In the genomic region with DNA sequence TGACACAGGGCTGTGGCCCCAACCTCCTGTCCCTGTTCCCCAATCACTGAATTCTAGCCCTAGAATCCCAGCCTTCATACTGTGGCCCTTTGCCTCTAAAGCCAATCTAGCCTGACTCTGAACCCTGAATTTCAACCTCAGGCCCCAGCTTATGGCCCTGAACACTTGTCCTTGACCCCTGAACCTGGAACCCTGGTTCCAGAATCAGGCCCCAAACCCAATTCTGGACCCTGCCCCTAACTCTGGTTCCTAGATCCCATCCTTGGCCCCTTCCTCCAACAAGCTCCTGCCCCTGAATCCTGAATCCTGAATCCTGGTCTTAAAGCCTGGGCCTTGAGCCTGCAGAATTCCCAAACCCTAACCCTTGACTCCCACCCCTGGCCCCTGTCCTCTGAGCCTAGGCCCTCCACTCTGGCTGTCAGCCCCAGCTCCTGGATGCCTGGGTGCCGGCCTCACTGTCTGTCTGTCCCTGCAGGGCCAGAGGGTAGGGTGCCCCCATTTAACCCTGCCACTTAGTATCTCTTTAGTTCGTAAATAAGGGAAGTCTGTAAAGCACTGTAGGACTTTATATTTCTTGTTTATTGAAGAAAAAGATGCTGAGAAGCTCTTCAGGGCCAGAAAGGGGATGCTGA, we compare ENCODE assay signal across 7 cellular contexts. TPM values are rescaled to one million over a fixed set of nuclear protein-coding genes. Genes with fewer than 3 reads are reported as not detected.
DNase-seq lines count a peak whose midpoint lies in the region; ATAC-seq and TF ChIP-seq lines count a peak whose summit lies in the region.

No MANE protein-coding gene starts in this region.

- peaks cover 55% of the 10 kb centered on the region for H3K79me2 ChIP-seq in hepatocyte

- peaks cover 7% of the 10 kb centered on the region for H3K27me3 Mint-ChIP-seq in activated T-helper 1 cell treated with anti-CD3 and anti-CD28 coated beads, Interleukin-12 subunit alpha, Interleukin-12 subunit beta, Interleukin-2, Interleukin-4 antibody, amounts not matched to agents 30 ng/mL and 10 ng/mL and 1 ng/mL, durations not matched to agents 14 hours and 24 hours and 36 hours (ENCODE audit: insufficient read depth)
- H3K27me3 Mint-ChIP-seq in stimulated activated naive B cell treated with anti-CD40 and anti-IgM and Interleukin-4, amounts not matched to agents 10 μg/mL and 1 μg/mL and 100 μg/mL, for 72 hours, result no peaks in the 10 kb centered on the region

- no peak for TF ChIP-seq CTCF in HEK293 (tag by site-specific recombination; IDR thresholded peaks at IDR 0.05)
- no peak for TF ChIP-seq CTCF in hepatocyte (IDR thresholded peaks at IDR 0.05; ENCODE audit: poor library complexity)

- H3K27me3 ChIP-seq in hepatocyte, result no peaks in the 10 kb centered on the region

- H3K36me3 Mint-ChIP-seq in activated T-helper 1 cell treated with anti-CD3 and anti-CD28 coated beads, Interleukin-12 subunit alpha, Interleukin-12 subunit beta, Interleukin-2, Interleukin-4 antibody, amounts not matched to agents 30 ng/mL and 10 ng/mL and 1 ng/mL, durations not matched to agents 14 hours and 24 hours and 36 hours (ENCODE audit: low read depth), result peaks cover 10% of the 10 kb centered on the region
- H3K36me3 Mint-ChIP-seq in stimulated activated naive B cell treated with anti-CD40 and anti-IgM and Interleukin-4, amounts not matched to agents 10 μg/mL and 1 μg/mL and 100 μg/mL, for 72 hours, result peaks cover 11 to 32% of the 10 kb centered on the region in 2 donors

- H3K4me2 ChIP-seq in hepatocyte, result peak overlapping the region; percentile 97

- CTCF ChIA-PET in HEK293 (lab: Yijun Ruan, JAX), result interaction anchor here (1.9 kb wide), 1 partner anchor 80 kb away, joined by 9 read pairs; no protein-coding TSS in a partner anchor

- H3K27ac ChIP-seq in HEK293 (ENCODE audit: extremely low read depth, low read depth, low read length), result no peak overlapping the region; the same call in 1 of the 2 replicates
- peak overlapping the region; percentile 50 for H3K27ac ChIP-seq in hepatocyte

- 80% methylated on average over 2 of the region's 2 CpGs for WGBS in hepatocyte (ENCODE audit: low lambda C conversion rate, missing lambda C conversion rate)

- H3K4me3 Mint-ChIP-seq in activated T-helper 1 cell treated with anti-CD3 and anti-CD28 coated beads, Interleukin-12 subunit alpha, Interleukin-12 subunit beta, Interleukin-2, Interleukin-4 antibody, amounts not matched to agents 30 ng/mL and 10 ng/mL and 1 ng/mL, durations not matched to agents 14 hours and 24 hours and 36 hours, result peak overlapping the region; percentile 94
- peak overlapping the region; percentile 94 to 98 for H3K4me3 Mint-ChIP-seq in stimulated activated naive B cell treated with anti-CD40 and anti-IgM and Interleukin-4, amounts not matched to agents 10 μg/mL and 1 μg/mL and 100 μg/mL, for 72 hours

- peaks cover 43% of the 10 kb centered on the region for H4K20me1 ChIP-seq in hepatocyte (ENCODE audit: insufficient read depth, poor library complexity, severe bottlenecking)

- peaks cover 33% of the 10 kb centered on the region for H3K4me1 ChIP-seq in HEK293 (ENCODE audit: control insufficient read depth, insufficient read depth, low read length)
- peaks cover 40% of the 10 kb centered on the region for H3K4me1 ChIP-seq in hepatocyte (ENCODE audit: insufficient read depth)

- H3K36me3 ChIP-seq in HEK293 (ENCODE audit: control insufficient read depth in 2 of 2, insufficient read depth in 1 of 2, low read length in 2 of 2) (no peaks in the 10 kb centered on the region), hepatocyte (replicated peaks; ENCODE audit: insufficient read depth, low read depth) (no peaks in the 10 kb centered on the region)

- intact Hi-C loops in activated T-helper 1 cell treated with anti-CD3 and anti-CD28 coated beads, Interleukin-12 subunit alpha, Interleukin-12 subunit beta, Interleukin-2, Interleukin-4 antibody, amounts not matched to agents 30 ng/mL and 10 ng/mL and 1 ng/mL, durations not matched to agents 14 hours and 24 hours and 36 hours (cut with micrococcal nuclease), result loop anchor here (2.0 to 5.0 kb wide), 4 partner anchors 54 to 853 kb away; partner anchors contain the start of gene MTG1

- H3K9me3 ChIP-seq in HEK293 (ENCODE audit: control insufficient read depth, insufficient read depth, low read depth, low read length) (no peaks in the 10 kb centered on the region), hepatocyte (ENCODE audit: low read depth) (no peaks in the 10 kb centered on the region)

- H3K9me3 Mint-ChIP-seq in activated T-helper 1 cell treated with anti-CD3 and anti-CD28 coated beads, Interleukin-12 subunit alpha, Interleukin-12 subunit beta, Interleukin-2, Interleukin-4 antibody, amounts not matched to agents 30 ng/mL and 10 ng/mL and 1 ng/mL, durations not matched to agents 14 hours and 24 hours and 36 hours, result no peaks in the 10 kb centered on the region
- H3K9me3 Mint-ChIP-seq in stimulated activated naive B cell treated with anti-CD40 and anti-IgM and Interleukin-4, amounts not matched to agents 10 μg/mL and 1 μg/mL and 100 μg/mL, for 72 hours, result no peaks in the 10 kb centered on the region

- H3K4me3 ChIP-seq in HEK293 (ENCODE audit: low read depth, low read length) (peak overlapping the region; percentile 56), hepatocyte (peak overlapping the region; percentile 89)

- peaks cover 56% of the 10 kb centered on the region for H3K4me1 Mint-ChIP-seq in activated T-helper 1 cell treated with anti-CD3 and anti-CD28 coated beads, Interleukin-12 subunit alpha, Interleukin-12 subunit beta, Interleukin-2, Interleukin-4 antibody, amounts not matched to agents 30 ng/mL and 10 ng/mL and 1 ng/mL, durations not matched to agents 14 hours and 24 hours and 36 hours (ENCODE audit: low read depth)
- peaks cover 53 to 76% of the 10 kb centered on the region in 2 donors for H3K4me1 Mint-ChIP-seq in stimulated activated naive B cell treated with anti-CD40 and anti-IgM and Interleukin-4, amounts not matched to agents 10 μg/mL and 1 μg/mL and 100 μg/mL, for 72 hours

- H3K27ac Mint-ChIP-seq in activated T-helper 1 cell treated with anti-CD3 and anti-CD28 coated beads, Interleukin-12 subunit alpha, Interleukin-12 subunit beta, Interleukin-2, Interleukin-4 antibody, amounts not matched to agents 30 ng/mL and 10 ng/mL and 1 ng/mL, durations not matched to agents 14 hours and 24 hours and 36 hours, result peak overlapping the region; percentile 89
- peak overlapping the region; percentile 97 for H3K27ac Mint-ChIP-seq in stimulated activated naive B cell treated with anti-CD40 and anti-IgM and Interleukin-4, amounts not matched to agents 10 μg/mL and 1 μg/mL and 100 μg/mL, for 72 hours

- H2AFZ ChIP-seq in hepatocyte, result no peak overlapping the region

- no peak for DNase-seq in activated T-helper 1 cell treated with anti-CD3 and anti-CD28 coated beads, Interleukin-12 subunit alpha, Interleukin-12 subunit beta, Interleukin-2, Interleukin-4 antibody, amounts not matched to agents 30 ng/mL and 10 ng/mL and 1 ng/mL, durations not matched to agents 14 hours and 24 hours and 36 hours (ENCODE audit: low spot score)
- DNase-seq in hepatocyte (ENCODE audit: low spot score), result no peak
- no peak for DNase-seq in stimulated activated naive B cell treated with anti-CD40 and anti-IgM and Interleukin-4, amounts not matched to agents 10 μg/mL and 1 μg/mL and 100 μg/mL, for 72 hours
- DNase-seq in NCI-H2107 (lab: John Stamatoyannopoulos, UW), result no peak
- no peak for DNase-seq in NCI-H2227 (lab: John Stamatoyannopoulos, UW; ENCODE audit: unreplicated experiment)

- POLR2A ChIA-PET in HEK293 (lab: Yijun Ruan, JAX), result interaction anchor here (0.9 to 1.0 kb wide), 2 partner anchors 10 to 21 kb away, joined by 3 to 4 read pairs; no protein-coding TSS in a partner anchor

- no peak for ATAC-seq in stimulated activated naive B cell treated with anti-CD40 and anti-IgM and Interleukin-4, amounts not matched to agents 10 μg/mL and 1 μg/mL and 100 μg/mL, for 72 hours (replicated peaks)
- no peak for ATAC-seq in GM21526 (IDR thresholded peaks at IDR 0.05; ENCODE audit: low FRiP score, unreplicated experiment)

- H3K9me2 ChIP-seq in hepatocyte (replicated peaks; ENCODE audit: insufficient read depth), result no peaks in the 10 kb centered on the region

TF ChIP-seq in HEK293, 187 proteins besides CTCF, POLR2A, EP300 and RAD21:
- TF ChIP-seq ZNF600 (tag by site-specific recombination; IDR thresholded peaks at IDR 0.05) (0 out of 2 replicates have a peak, but pooled peaks have one; percentile 17), ZBTB20 (tag by site-specific recombination; IDR thresholded peaks at IDR 0.05) (peak; percentile 76), ZBTB48 (tag by site-specific recombination; IDR thresholded peaks at IDR 0.05) (peak; percentile 9; the same call in 1 of the 2 replicates), ZBTB17 (tag by site-specific recombination; IDR thresholded peaks at IDR 0.05) (0 out of 2 replicates have a peak, but pooled peaks have one; percentile 15)
- TF ChIP-seq, protein P1, sequence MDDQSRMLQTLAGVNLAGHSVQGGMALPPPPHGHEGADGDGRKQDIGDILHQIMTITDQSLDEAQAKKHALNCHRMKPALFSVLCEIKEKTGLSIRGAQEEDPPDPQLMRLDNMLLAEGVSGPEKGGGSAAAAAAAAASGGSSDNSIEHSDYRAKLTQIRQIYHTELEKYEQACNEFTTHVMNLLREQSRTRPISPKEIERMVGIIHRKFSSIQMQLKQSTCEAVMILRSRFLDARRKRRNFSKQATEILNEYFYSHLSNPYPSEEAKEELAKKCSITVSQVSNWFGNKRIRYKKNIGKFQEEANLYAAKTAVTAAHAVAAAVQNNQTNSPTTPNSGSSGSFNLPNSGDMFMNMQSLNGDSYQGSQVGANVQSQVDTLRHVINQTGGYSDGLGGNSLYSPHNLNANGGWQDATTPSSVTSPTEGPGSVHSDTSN (CRISPR knock-in tag; IDR thresholded peaks at IDR 0.05), result no peak

RNA-seq across cellular contexts. Expression of gene INPP5A, which starts 1.3 kb away (rescaled TPM):
- total RNA-seq in activated T-helper 1 cell treated with anti-CD3 and anti-CD28 coated beads, Interleukin-12 subunit alpha, Interleukin-12 subunit beta, Interleukin-2, Interleukin-4 antibody, amounts not matched to agents 30 ng/mL and 10 ng/mL and 1 ng/mL, durations not matched to agents 14 hours and 24 hours and 36 hours, result 11.1 and 13.4 TPM in 2 replicates
- 53.6 and 55.8 TPM in 2 replicates for total RNA-seq in hepatocyte
- 35.1 and 41.2 TPM in 2 replicates for polyA plus RNA-seq in hepatocyte
